ENCODE assay signal across 9 cellular contexts in the genomic region with DNA sequence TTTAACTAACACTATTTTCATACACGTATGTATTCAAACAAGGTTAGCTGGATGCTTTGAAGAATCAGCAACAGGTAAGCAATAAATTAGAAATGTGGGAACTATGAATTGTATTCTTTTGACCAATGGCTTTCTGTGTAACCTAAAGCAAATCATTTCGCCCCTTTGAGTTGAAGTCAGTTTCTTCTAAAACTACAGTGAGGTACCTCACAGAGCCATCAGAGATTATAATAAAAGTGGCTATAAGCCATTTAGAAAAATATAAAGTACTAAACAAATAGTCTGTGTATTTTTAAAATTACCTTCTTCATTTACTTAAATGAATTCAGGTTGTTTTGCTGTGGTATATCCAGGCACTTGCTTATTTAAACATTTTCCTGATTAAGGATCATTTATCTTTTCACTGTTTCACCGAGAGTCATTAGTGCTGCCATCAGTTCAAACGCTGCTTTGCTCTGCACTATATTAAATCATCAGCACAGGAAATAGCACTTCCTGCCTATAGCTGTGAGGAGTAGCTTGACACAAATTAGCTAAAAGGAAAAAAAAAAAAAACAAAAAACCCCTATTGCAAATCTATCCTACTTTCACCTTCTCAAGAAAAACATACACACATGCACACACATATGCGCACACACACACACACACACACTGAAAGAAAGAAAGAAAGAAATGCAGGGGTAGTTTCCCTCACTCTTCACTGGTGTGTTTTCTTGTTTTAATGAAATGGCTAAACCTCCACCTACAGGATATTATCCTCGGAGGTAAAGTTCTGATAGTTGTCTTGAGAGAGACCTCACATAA. TPM values are rescaled to one million over a fixed set of nuclear protein-coding genes. Genes with fewer than 3 reads are reported as not detected.
DNase-seq lines count a peak whose midpoint lies in the region; ATAC-seq and TF ChIP-seq lines count a peak whose summit lies in the region.
"Had no signal": no experiment of that assay in that cellular context is flagged by ENCODE, and none has a peak within 500 bp of the region (broad histone marks: within the 10 kb centered on the region; RNA-seq: fewer than 3 reads in every experiment).

No MANE protein-coding gene starts in this region.

- no peaks in the 10 kb centered on the region for H3K9me3 Mint-ChIP-seq in activated naive CD8-positive, alpha-beta T cell treated with anti-CD3 and anti-CD28 coated beads, Interleukin-2, amount 50 U/mL, for 24 hours
- H3K9me3 Mint-ChIP-seq: dendritic cell treated with granulocyte-macrophage colony-stimulating factor and Interleukin-4, amounts not matched to agents 40 ng/mL and 50 ng/mL, for 4 days had no signal

- peaks cover 5 to 42% (median 11%) of the 10 kb centered on the region in 4 donors for H3K4me1 ChIP-seq in transverse colon

- no peaks in the 10 kb centered on the region for H3K36me3 Mint-ChIP-seq in activated naive CD8-positive, alpha-beta T cell treated with anti-CD3 and anti-CD28 coated beads, Interleukin-2, amount 50 U/mL, for 24 hours (ENCODE audit: low read depth)

- 37 to 38% methylated on average over 5 to 6 of the region's 6 CpGs for WGBS in transverse colon (ENCODE audit: low coverage in 1 of 2), 2 donors

- H3K4me3 Mint-ChIP-seq in activated naive CD8-positive, alpha-beta T cell treated with anti-CD3 and anti-CD28 coated beads, Interleukin-2, amount 50 U/mL, for 24 hours, result peak overlapping the region; percentile 47
- H3K4me3 Mint-ChIP-seq: dendritic cell treated with granulocyte-macrophage colony-stimulating factor and Interleukin-4, amounts not matched to agents 40 ng/mL and 50 ng/mL, for 4 days had no signal

- ATAC-seq in HG03521 (IDR thresholded peaks at IDR 0.05; ENCODE audit: unreplicated experiment), result peak; percentile 89
- peak; percentile 97 for ATAC-seq in activated naive CD8-positive, alpha-beta T cell treated with anti-CD3 and anti-CD28 coated beads, Interleukin-2, amount 50 U/mL, for 24 hours

- H3K27ac Mint-ChIP-seq in activated naive CD8-positive, alpha-beta T cell treated with anti-CD3 and anti-CD28 coated beads, Interleukin-2, amount 50 U/mL, for 24 hours, result peak overlapping the region; percentile 87
- H3K27ac Mint-ChIP-seq: dendritic cell treated with granulocyte-macrophage colony-stimulating factor and Interleukin-4, amounts not matched to agents 40 ng/mL and 50 ng/mL, for 4 days had no signal

- peaks cover 45% of the 10 kb centered on the region for H3K4me1 Mint-ChIP-seq in activated naive CD8-positive, alpha-beta T cell treated with anti-CD3 and anti-CD28 coated beads, Interleukin-2, amount 50 U/mL, for 24 hours

- in situ Hi-C loops in transverse colon (cut with MboI; ENCODE audit: low pct_ligation_motif_present in 1 of 4, low pct_unique_long_range_greater_than_20kb in 1 of 4, low sequenced_read_pairs in 3 of 4), result loop anchor here in 1 of 4 donors (25.0 kb wide), 1 partner anchor 193 kb away; no protein-coding TSS in a partner anchor

- no peaks in the 10 kb centered on the region for H3K27me3 ChIP-seq in GM06990 (replicated peaks; ENCODE audit: control insufficient read depth, insufficient read depth, low read length)
- no peaks in the 10 kb centered on the region for H3K27me3 ChIP-seq in transverse colon

- DNase-seq in GM06990 (ENCODE audit: extremely low read depth, insufficient read length) (peak; percentile 67), GM20000 (ENCODE audit: low spot score) (peak; percentile 38), SK-N-DZ (ENCODE audit: low spot score) (no peak), NCI-H1694 treated with DMSO at 0.1 percent for 48 hours (lab: John Stamatoyannopoulos, UW) (no peak), transverse colon (no peak)
- DNase-seq in activated naive CD8-positive, alpha-beta T cell treated with anti-CD3 and anti-CD28 coated beads, Interleukin-2, amount 50 U/mL, for 24 hours, result no peak
- no peak for DNase-seq in activated CD8-positive, alpha-beta memory T cell treated with anti-CD3 and anti-CD28 coated beads, Interleukin-2, amount 50 U/mL, for 4 hours

- H3K27me3 Mint-ChIP-seq in activated naive CD8-positive, alpha-beta T cell treated with anti-CD3 and anti-CD28 coated beads, Interleukin-2, amount 50 U/mL, for 24 hours, result no peaks in the 10 kb centered on the region
- H3K27me3 Mint-ChIP-seq: dendritic cell treated with granulocyte-macrophage colony-stimulating factor and Interleukin-4, amounts not matched to agents 40 ng/mL and 50 ng/mL, for 4 days had no signal

- TF ChIP-seq EP300 in transverse colon (IDR thresholded peaks at IDR 0.05; ENCODE audit: low read depth), result no peak

- intact Hi-C loops in transverse colon (cut with DNase I; ENCODE audit: low total_unique reads), result no loop called here

- H3K9me3 ChIP-seq in transverse colon, result no peaks in the 10 kb centered on the region

- TF ChIP-seq CTCF in GM06990 (IDR thresholded peaks at IDR 0.05; ENCODE audit: insufficient read depth, low read length, poor library complexity, severe bottlenecking) (no peak), GM20000 (IDR thresholded peaks at IDR 0.05; ENCODE audit: extremely low read depth, missing control alignments) (no peak), transverse colon (IDR thresholded peaks at IDR 0.05) (no peak)

- H3K36me3 ChIP-seq in GM06990 (ENCODE audit: control insufficient read depth, insufficient read depth, low read length), result no peaks in the 10 kb centered on the region
- no peaks in the 10 kb centered on the region for H3K36me3 ChIP-seq in transverse colon

- no peak overlapping the region for H3K4me3 ChIP-seq in GM06990 (replicated peaks; ENCODE audit: low read depth, low read length)
- H3K4me3 ChIP-seq in transverse colon, result no peak overlapping the region

- peak overlapping the region in 1 of 4 donors; percentile 31 for H3K27ac ChIP-seq in transverse colon

- TF ChIP-seq POLR2A in transverse colon (IDR thresholded peaks at IDR 0.05), result no peak

RNA-seq across cellular contexts. Expression of gene C1orf105, which starts 39.8 kb away (rescaled TPM):
- polyA plus RNA-seq in SK-N-DZ (2014; cell fraction: cytosol; rRNA removed), result not detected in 2 replicates
- not detected in 2 replicates for polyA plus RNA-seq in SK-N-DZ (2014; cell fraction: nucleus; rRNA removed)
- not detected for total RNA-seq in transverse colon

Comparison
In these comparisons a context has a peak if more than half of its experiments do, and no peak if none do; other contexts are left out.
1. DNase-seq: peak in GM06990 (single experiment) and GM20000 (single experiment); none in activated naive CD8-positive, alpha-beta T cell treated with anti-CD3 and anti-CD28 coated beads, Interleukin-2, amount 50 U/mL, for 24 hours (single experiment), SK-N-DZ (single experiment), activated CD8-positive, alpha-beta memory T cell treated with anti-CD3 and anti-CD28 coated beads, Interleukin-2, amount 50 U/mL, for 4 hours (single experiment), NCI-H1694 treated with DMSO at 0.1 percent for 48 hours (single experiment) and transverse colon (single experiment).